ENCODE assay signal across 18 cellular contexts in genomic region chr7:142800103-142800502, GRCh38. TPM values are rescaled to one million over a fixed set of nuclear protein-coding genes. Genes with fewer than 3 reads are reported as not detected.
DNase-seq lines count a peak whose midpoint lies in the region; ATAC-seq lines count a peak whose summit lies in the region.
"Had no signal": no experiment of that assay in that cellular context is flagged by ENCODE, and none has a peak within 500 bp of the region (broad histone marks: within the 10 kb centered on the region; RNA-seq: fewer than 3 reads in every experiment).

No MANE protein-coding gene starts in this region.

- H3K9me3 Mint-ChIP-seq in activated naive CD4-positive, alpha-beta T cell treated with anti-CD3 and anti-CD28 coated beads for 36 hours = no peaks in the 10 kb centered on the region
- H3K9me3 Mint-ChIP-seq in activated T-helper 17 cell treated with anti-CD3 and anti-CD28 coated beads, Interleukin-2, amount 50 U/mL, for 72 hours = no peaks in the 10 kb centered on the region

- H3K27me3 Mint-ChIP-seq in activated naive CD4-positive, alpha-beta T cell treated with anti-CD3 and anti-CD28 coated beads for 36 hours (ENCODE audit: low read depth) = no peaks in the 10 kb centered on the region
- H3K27me3 Mint-ChIP-seq in activated T-helper 17 cell treated with anti-CD3 and anti-CD28 coated beads, Interleukin-2, amount 50 U/mL, for 72 hours = no peaks in the 10 kb centered on the region

- CTCF ChIA-PET in activated naive CD4-positive, alpha-beta T cell treated with anti-CD3 and anti-CD28 coated beads for 36 hours (lab: Charles Lee) = interaction anchor here (1.4 to 21.5 kb wide), 3 partner anchors 9 to 16 kb away, joined by 5 to 382 read pairs (median 33); no protein-coding TSS in a partner anchor

- H3K27ac ChIP-seq in mucosa of rectum (ENCODE audit: low read depth in 2 of 2, low read length in 2 of 2) = peak overlapping the region; percentile 70 to 84
- H3K27ac ChIP-seq: SK-N-MC had no signal

- H3K9ac ChIP-seq in mucosa of rectum (ENCODE audit: low read depth in 1 of 2, low read length in 2 of 2) = no peak overlapping the region

- no peaks in the 10 kb centered on the region for H3K36me3 ChIP-seq in mucosa of rectum (ENCODE audit: control insufficient read depth in 2 of 2, insufficient read depth in 2 of 2, low read length in 2 of 2)
- H3K36me3 ChIP-seq: esophagus squamous epithelium, MG63, upper lobe of left lung had no signal

- no peaks in the 10 kb centered on the region for H3K9me3 ChIP-seq in mucosa of rectum (ENCODE audit: control insufficient read depth in 2 of 2, low read length in 2 of 2)
- H3K9me3 ChIP-seq: esophagus squamous epithelium, MG63, upper lobe of left lung had no signal

- peaks cover 88% of the 10 kb centered on the region for H3K36me3 Mint-ChIP-seq in activated naive CD4-positive, alpha-beta T cell treated with anti-CD3 and anti-CD28 coated beads for 36 hours (ENCODE audit: low read depth)
- H3K36me3 Mint-ChIP-seq in activated T-helper 17 cell treated with anti-CD3 and anti-CD28 coated beads, Interleukin-2, amount 50 U/mL, for 72 hours (ENCODE audit: low read depth) = peaks cover 100% of the 10 kb centered on the region

- peaks cover 21 to 36% of the 10 kb centered on the region in 2 donors for H3K27me3 ChIP-seq in mucosa of rectum (ENCODE audit: control insufficient read depth in 2 of 2, insufficient read depth in 2 of 2, low read length in 2 of 2)

- no peak for DNase-seq in activated naive CD4-positive, alpha-beta T cell treated with anti-CD3 and anti-CD28 coated beads for 36 hours
- no peak for DNase-seq in activated naive CD4-positive, alpha-beta T cell treated with Interleukin-2 at 50 U/mL for 16 hours
- DNase-seq in activated gamma-delta T cell (lab: John Stamatoyannopoulos, UW) (no peak), Right ventricle myocardium inferior (ENCODE audit: missing footprints) (no peak), NCI-H524 (lab: John Stamatoyannopoulos, UW) (no peak), islet precursor cell (no peak)
- DNase-seq: anterior cingulate cortex; esophagus squamous epithelium; kidney; MG63; NCI-H2029; occipital lobe; stimulated activated CD4-positive, alpha-beta T cell treated with anti-CD3 and anti-CD28 coated beads, Interleukin-4, amount 100 ng/mL, for 24 hours; upper lobe of left lung had no signal

- peaks cover 2 to 4% of the 10 kb centered on the region in 2 donors for H3K4me1 ChIP-seq in mucosa of rectum (ENCODE audit: control insufficient read depth in 2 of 2, insufficient read depth in 2 of 2, low read length in 2 of 2)

- peak overlapping the region; percentile 99 for H3K27ac Mint-ChIP-seq in activated naive CD4-positive, alpha-beta T cell treated with anti-CD3 and anti-CD28 coated beads for 36 hours
- H3K27ac Mint-ChIP-seq in activated T-helper 17 cell treated with anti-CD3 and anti-CD28 coated beads, Interleukin-2, amount 50 U/mL, for 72 hours = peak overlapping the region; percentile 98

- H3K4me3 Mint-ChIP-seq in activated naive CD4-positive, alpha-beta T cell treated with anti-CD3 and anti-CD28 coated beads for 36 hours = peak overlapping the region; percentile 88
- H3K4me3 Mint-ChIP-seq in activated T-helper 17 cell treated with anti-CD3 and anti-CD28 coated beads, Interleukin-2, amount 50 U/mL, for 72 hours = peak overlapping the region; percentile 92

- H3K4me3 ChIP-seq in mucosa of rectum (ENCODE audit: low read length in 2 of 2) = peak overlapping the region in 1 of 2 donors; percentile 1
- H3K4me3 ChIP-seq: MG63, SK-N-MC had no signal

- ATAC-seq in activated T-helper 17 cell treated with anti-CD3 and anti-CD28 coated beads, Interleukin-2, amount 50 U/mL, for 72 hours (replicated peaks) = peak; percentile 43
- ATAC-seq in Right ventricle myocardium inferior = no peak

- peaks cover 63% of the 10 kb centered on the region for H3K4me1 Mint-ChIP-seq in activated naive CD4-positive, alpha-beta T cell treated with anti-CD3 and anti-CD28 coated beads for 36 hours (ENCODE audit: low read depth)
- H3K4me1 Mint-ChIP-seq in activated T-helper 17 cell treated with anti-CD3 and anti-CD28 coated beads, Interleukin-2, amount 50 U/mL, for 72 hours = peaks cover 48% of the 10 kb centered on the region

- intact Hi-C loops in activated naive CD4-positive, alpha-beta T cell treated with anti-CD3 and anti-CD28 coated beads for 36 hours (cut with micrococcal nuclease) = loop anchor here (1.0 to 10.0 kb wide), 3 partner anchors 9 to 1245 kb away; partner anchors contain the start of genes AGK and SSBP1
- intact Hi-C loops in Right ventricle myocardium inferior (cut with DNase I) = no loop called here

RNA-seq across cellular contexts. Expression of gene PRSS2, which starts 29.3 kb away (rescaled TPM):
- under 1 TPM in 1 of 2 experiments, not detected in 1; 0.50 TPM for total RNA-seq in activated naive CD4-positive, alpha-beta T cell treated with anti-CD3 and anti-CD28 coated beads for 36 hours
- not detected for total RNA-seq in activated T-helper 17 cell treated with anti-CD3 and anti-CD28 coated beads, Interleukin-2, amount 50 U/mL, for 72 hours
- total RNA-seq in Right ventricle myocardium inferior = not detected
- total RNA-seq: esophagus squamous epithelium, kidney, NCI-H460, occipital lobe had no signal

RNA-seq across cellular contexts. Expression of gene PRSS1, which starts 50.8 kb away (rescaled TPM):
- not detected for total RNA-seq in activated naive CD4-positive, alpha-beta T cell treated with anti-CD3 and anti-CD28 coated beads for 36 hours
- not detected for total RNA-seq in activated T-helper 17 cell treated with anti-CD3 and anti-CD28 coated beads, Interleukin-2, amount 50 U/mL, for 72 hours
- total RNA-seq in Right ventricle myocardium inferior = not detected
- total RNA-seq: esophagus squamous epithelium, kidney, NCI-H460, occipital lobe had no signal

RNA-seq across cellular contexts. Expression of gene EPHB6, which starts 54.8 kb away (rescaled TPM):
- total RNA-seq in activated naive CD4-positive, alpha-beta T cell treated with anti-CD3 and anti-CD28 coated beads for 36 hours = 10 to 100 TPM; 22.1 to 22.8 TPM
- 10 to 100 TPM in 1 of 2 donors, 1 to 10 TPM in 1; 8.0 to 14.9 TPM for total RNA-seq in activated T-helper 17 cell treated with anti-CD3 and anti-CD28 coated beads, Interleukin-2, amount 50 U/mL, for 72 hours
- total RNA-seq in Right ventricle myocardium inferior = 3.3 TPM
- total RNA-seq: NCI-H460 had no signal
